In genomic region chr20:6828794-6829423, GRCh38 we compare ENCODE assay signal across 1 cellular context.
A peak's percentile ranks its signal among the peaks of the same experiment; 100 is the strongest.
TF ChIP-seq lines count a peak whose summit lies in the region.

No MANE protein-coding gene starts in this region.

TF ChIP-seq in HepG2, 621 proteins besides CTCF, POLR2A, EP300 and RAD21 (continued from another document):
- TF ChIP-seq PRDM4 (CRISPR knock-in tag; IDR thresholded peaks at IDR 0.05; ENCODE audit: borderline replicate concordance) (no peak), ZNF850 (CRISPR knock-in tag; conservative IDR thresholded peaks at IDR 0.05) (no peak), ZSCAN12 (CRISPR knock-in tag; IDR thresholded peaks at IDR 0.05) (no peak), TFDP1 (CRISPR knock-in tag; IDR thresholded peaks at IDR 0.05; ENCODE audit: borderline replicate concordance) (no peak), ZMAT5 (CRISPR knock-in tag; IDR thresholded peaks at IDR 0.05; ENCODE audit: borderline replicate concordance, low read depth) (no peak), SP2 (CRISPR knock-in tag; IDR thresholded peaks at IDR 0.05) (no peak), STAG1 (CRISPR knock-in tag; IDR thresholded peaks at IDR 0.05) (peak; percentile 62), TEAD3 (CRISPR knock-in tag; optimal IDR thresholded peaks at IDR 0.05; ENCODE audit: borderline replicate concordance) (peak; percentile 31), KMT2A (CRISPR knock-in tag; IDR thresholded peaks at IDR 0.05) (no peak), MIXL1 (CRISPR knock-in tag; IDR thresholded peaks at IDR 0.05) (no peak), EHMT2 (IDR thresholded peaks at IDR 0.05; ENCODE audit: borderline replicate concordance, low read depth, low read length) (no peak), NFIC (IDR thresholded peaks at IDR 0.05; ENCODE audit: low read length) (no peak), HIC2 (CRISPR knock-in tag; IDR thresholded peaks at IDR 0.05; ENCODE audit: low read depth) (no peak), ZBTB37 (CRISPR knock-in tag; IDR thresholded peaks at IDR 0.05) (no peak), SMC3 (IDR thresholded peaks at IDR 0.05; ENCODE audit: low read length) (peak; percentile 88), GFI1 (CRISPR knock-in tag; IDR thresholded peaks at IDR 0.05; ENCODE audit: borderline replicate concordance) (peak; percentile 88), NRL (CRISPR knock-in tag; IDR thresholded peaks at IDR 0.05; ENCODE audit: borderline replicate concordance) (no peak), JDP2 (CRISPR knock-in tag; IDR thresholded peaks at IDR 0.05; ENCODE audit: borderline replicate concordance) (no peak), ZNF17 (CRISPR knock-in tag; IDR thresholded peaks at IDR 0.05) (no peak), ZNF143 (CRISPR knock-in tag; IDR thresholded peaks at IDR 0.05) (no peak), ARID3A (IDR thresholded peaks at IDR 0.05; ENCODE audit: low read depth, low read length) (peak; percentile 85), MIER3 (CRISPR knock-in tag; IDR thresholded peaks at IDR 0.05; ENCODE audit: borderline replicate concordance) (0 out of 2 replicates have a peak, but pooled peaks have one; percentile 26), PBX2 (CRISPR knock-in tag; IDR thresholded peaks at IDR 0.05) (peak; percentile 46; the same call in 1 of the 2 replicates), DMTF1 (CRISPR knock-in tag; IDR thresholded peaks at IDR 0.05) (no peak), ZNF512B (CRISPR knock-in tag; IDR thresholded peaks at IDR 0.05; ENCODE audit: borderline replicate concordance) (no peak), CSRNP1 (CRISPR knock-in tag; IDR thresholded peaks at IDR 0.05) (no peak)
